9 cellular contexts compared by ENCODE assay signal in genomic region chr19:42202290-42202867, GRCh38. TPM values are rescaled to one million over a fixed set of nuclear protein-coding genes. Genes with fewer than 3 reads are reported as not detected.
A peak's percentile ranks its signal among the peaks of the same experiment; 100 is the strongest.
DNase-seq lines count a peak whose midpoint lies in the region; ATAC-seq and TF ChIP-seq lines count a peak whose summit lies in the region.
"Had no signal": no experiment of that assay in that cellular context is flagged by ENCODE, and none has a peak within 500 bp of the region (broad histone marks: within the 10 kb centered on the region; RNA-seq: fewer than 3 reads in every experiment).

No MANE protein-coding gene starts in this region.

- H3K4me1 Mint-ChIP-seq in CD4-positive, alpha-beta memory T cell: peaks cover 68 to 98% (median 80%) of the 10 kb centered on the region in 4 donors
- no peaks in the 10 kb centered on the region for H3K4me1 Mint-ChIP-seq in brain

- intact Hi-C loops in CD4-positive, alpha-beta memory T cell (cut with micrococcal nuclease): no loop called here

- H3K27ac Mint-ChIP-seq in CD4-positive, alpha-beta memory T cell: peak overlapping the region; percentile 86 to 96 (median 96)
- H3K27ac Mint-ChIP-seq in brain: peak overlapping the region in 3 of 5 experiments; percentile 3 to 69 (median 40)

- peaks cover 48% of the 10 kb centered on the region for H3K36me3 ChIP-seq in CD4-positive, alpha-beta memory T cell (ENCODE audit: insufficient read depth, low read length)
- H3K36me3 ChIP-seq in KOPT-K1 (ENCODE audit: insufficient read depth, low read length) (peaks cover 56% of the 10 kb centered on the region), parathyroid adenoma (ENCODE audit: control insufficient read depth, insufficient read depth, low read length) (no peaks in the 10 kb centered on the region)

- peaks cover 48 to 78% of the 10 kb centered on the region in 2 donors for H3K36me3 Mint-ChIP-seq in CD4-positive, alpha-beta memory T cell
- peaks cover 70% of the 10 kb centered on the region for H3K36me3 Mint-ChIP-seq in brain

- H3K4me2 ChIP-seq in parathyroid adenoma (ENCODE audit: low read length): no peak overlapping the region

- POLR2A ChIA-PET in CD4-positive, alpha-beta memory T cell (lab: Charles Lee; ENCODE audit: partially characterized antibody): interaction anchor here (1.0 to 7.6 kb wide), 6 partner anchors 10 to 42 kb away, joined by 3 to 149 read pairs (median 6); partner anchors contain the start of genes DEDD2 and ZNF526

- TF ChIP-seq CTCF in brain (conservative IDR thresholded peaks at IDR 0.05): no peak
- no peak for TF ChIP-seq CTCF in parathyroid adenoma (IDR thresholded peaks at IDR 0.05)

- H3K27ac ChIP-seq in CD4-positive, alpha-beta memory T cell (ENCODE audit: low read depth, low read length): peak overlapping the region; percentile 86
- peak overlapping the region; percentile 90 for H3K27ac ChIP-seq in KOPT-K1 (ENCODE audit: low read depth, low read length, poor library complexity, severe bottlenecking)
- peak overlapping the region; percentile 19 for H3K27ac ChIP-seq in parathyroid adenoma
- H3K27ac ChIP-seq: WERI-Rb-1 had no signal

- no peak overlapping the region for H3K9ac ChIP-seq in parathyroid adenoma

- H3K27me3 ChIP-seq in CD4-positive, alpha-beta memory T cell (ENCODE audit: insufficient read depth, low read length): no peaks in the 10 kb centered on the region
- no peaks in the 10 kb centered on the region for H3K27me3 ChIP-seq in parathyroid adenoma (ENCODE audit: control insufficient read depth, insufficient read depth, low read length)

- H3K27me3 Mint-ChIP-seq in CD4-positive, alpha-beta memory T cell: no peaks in the 10 kb centered on the region
- H3K27me3 Mint-ChIP-seq in brain: no peaks in the 10 kb centered on the region

- peaks cover 100% of the 10 kb centered on the region for H3K4me1 ChIP-seq in CD4-positive, alpha-beta memory T cell (ENCODE audit: insufficient read depth, low read length)
- peaks cover 5% of the 10 kb centered on the region for H3K4me1 ChIP-seq in parathyroid adenoma

- no peaks in the 10 kb centered on the region for H3K9me3 ChIP-seq in CD4-positive, alpha-beta memory T cell (ENCODE audit: control insufficient read depth in 1 of 2, low read length in 2 of 2)
- H3K9me3 ChIP-seq in KOPT-K1 (ENCODE audit: insufficient read depth, low read length, poor library complexity, severe bottlenecking) (no peaks in the 10 kb centered on the region), parathyroid adenoma (ENCODE audit: control insufficient read depth, low read length) (no peaks in the 10 kb centered on the region)

- DNase-seq in CD4-positive, alpha-beta memory T cell: no peak
- DNase-seq in NCI-H2029 treated with DMSO at 0.1 percent for 48 hours (lab: John Stamatoyannopoulos, UW) (no peak), C1 segment of cervical spinal cord (lab: John Stamatoyannopoulos, UW) (no peak)
- DNase-seq: WERI-Rb-1 had no signal

- no peak overlapping the region for H2AFZ ChIP-seq in parathyroid adenoma

- ATAC-seq in GM18868 (IDR thresholded peaks at IDR 0.05; ENCODE audit: unreplicated experiment): no peak
- ATAC-seq in GM21737 (IDR thresholded peaks at IDR 0.05; ENCODE audit: unreplicated experiment): no peak

- H3K4me3 ChIP-seq in CD4-positive, alpha-beta memory T cell (ENCODE audit: low read length in 2 of 2): peak overlapping the region in 1 of 2 donors; percentile 41
- H3K4me3 ChIP-seq in parathyroid adenoma (ENCODE audit: low read depth, low read length): no peak overlapping the region

- peak overlapping the region; percentile 12 to 93 (median 87) for H3K4me3 Mint-ChIP-seq in CD4-positive, alpha-beta memory T cell
- no peak overlapping the region for H3K4me3 Mint-ChIP-seq in brain

- CTCF ChIA-PET in CD4-positive, alpha-beta memory T cell (lab: Charles Lee; ENCODE audit: partially characterized antibody): interaction anchor here (2.1 to 5.8 kb wide), 3 partner anchors 14 to 69 kb away, joined by 7 to 26 read pairs (median 17); no protein-coding TSS in a partner anchor

- H3K9me3 Mint-ChIP-seq in CD4-positive, alpha-beta memory T cell: peaks cover 0 to 2% (median 0%) of the 10 kb centered on the region in 8 donors
- H3K9me3 Mint-ChIP-seq in brain: no peaks in the 10 kb centered on the region

- peaks cover 49% of the 10 kb centered on the region for H3K79me2 ChIP-seq in parathyroid adenoma

RNA-seq across cellular contexts. Expression of gene DEDD2, which starts 15.1 kb away (rescaled TPM):
- total RNA-seq in CD4-positive, alpha-beta memory T cell: 10 to 100 TPM; 68.4 to 71.5 TPM
- polyA plus RNA-seq in CD4-positive, alpha-beta memory T cell: 100 to 1,000 TPM; 141 to 162 TPM
- polyA plus RNA-seq in brain (ENCODE audit: insufficient read depth, low read depth, low replicate concordance): 63.1 TPM

RNA-seq across cellular contexts. Expression of gene ZNF526, which starts 17.7 kb away (rescaled TPM):
- 10 to 100 TPM; 26.7 to 28.8 TPM for total RNA-seq in CD4-positive, alpha-beta memory T cell
- 10 to 100 TPM in 1 of 2 donors, 1 to 10 TPM in 1; 2.3 to 10.2 TPM for polyA plus RNA-seq in CD4-positive, alpha-beta memory T cell
- 6.3 TPM for polyA plus RNA-seq in brain (ENCODE audit: insufficient read depth, low read depth, low replicate concordance)

RNA-seq across cellular contexts. Expression of gene GSK3A, which starts 40.0 kb away (rescaled TPM):
- 10 to 100 TPM; 36.4 to 38.9 TPM for total RNA-seq in CD4-positive, alpha-beta memory T cell
- 10 to 100 TPM; 10.0 to 23.6 TPM for polyA plus RNA-seq in CD4-positive, alpha-beta memory T cell
- polyA plus RNA-seq in brain (ENCODE audit: insufficient read depth, low read depth, low replicate concordance): 159 TPM

RNA-seq across cellular contexts. Expression of gene ERF, which starts 52.5 kb away (rescaled TPM):
- total RNA-seq in CD4-positive, alpha-beta memory T cell: 10 to 100 TPM; 38.5 to 39.9 TPM
- polyA plus RNA-seq in CD4-positive, alpha-beta memory T cell: 1 to 10 TPM; 2.7 to 3.7 TPM
- polyA plus RNA-seq in brain (ENCODE audit: insufficient read depth, low read depth, low replicate concordance): 30.1 TPM

Comparison
In these comparisons a context has a peak if more than half of its experiments do, and no peak if none do; other contexts are left out.
1. H3K27ac ChIP-seq: peak in every context shown above with its lines; median percentile 90 in KOPT-K1; 86 in CD4-positive, alpha-beta memory T cell; 19 in parathyroid adenoma.
2. H3K4me3 Mint-ChIP-seq: peak in CD4-positive, alpha-beta memory T cell (8 of 8); none in brain (0 of 5).